Comparison of ENCODE assay signal across 8 cellular contexts in genomic region chr17:21452377-21453143, GRCh38.
A peak's percentile ranks its signal among the peaks of the same experiment; 100 is the strongest.
DNase-seq lines count a peak whose midpoint lies in the region; ATAC-seq and TF ChIP-seq lines count a peak whose summit lies in the region.

No MANE protein-coding gene starts in this region.

- H3K4me3 Mint-ChIP-seq in CD4-positive, CD25-positive, alpha-beta regulatory T cell, result peak overlapping the region in 3 of 4 donors; percentile 44 to 87 (median 68)
- peak overlapping the region; percentile 67 for H3K4me3 Mint-ChIP-seq in activated T-helper 17 cell treated with anti-CD3 and anti-CD28 coated beads, Interleukin-2, amount 50 U/mL, for 72 hours
- H3K4me3 Mint-ChIP-seq in neural progenitor cell, result peak overlapping the region; percentile 80

- H3K36me3 ChIP-seq in CD4-positive, CD25-positive, alpha-beta regulatory T cell (ENCODE audit: control insufficient read depth, insufficient read depth, low read length), result no peaks in the 10 kb centered on the region
- H3K36me3 ChIP-seq in gastroesophageal sphincter (no peaks in the 10 kb centered on the region), neural progenitor cell (no peaks in the 10 kb centered on the region), vagina (no peaks in the 10 kb centered on the region)

- H3K27me3 Mint-ChIP-seq in CD4-positive, CD25-positive, alpha-beta regulatory T cell, result peaks cover 21% of the 10 kb centered on the region
- peaks cover 13% of the 10 kb centered on the region for H3K27me3 Mint-ChIP-seq in activated T-helper 17 cell treated with anti-CD3 and anti-CD28 coated beads, Interleukin-2, amount 50 U/mL, for 72 hours
- H3K27me3 Mint-ChIP-seq in neural progenitor cell (ENCODE audit: insufficient read depth, low read depth), result peaks cover 29% of the 10 kb centered on the region

- TF ChIP-seq POLR2A in gastroesophageal sphincter (IDR thresholded peaks at IDR 0.05) (no peak), vagina (IDR thresholded peaks at IDR 0.05) (no peak)

- no peak for ATAC-seq in CD4-positive, CD25-positive, alpha-beta regulatory T cell (ENCODE audit: low read depth in 2 of 2)
- ATAC-seq in activated T-helper 17 cell treated with anti-CD3 and anti-CD28 coated beads, Interleukin-2, amount 50 U/mL, for 72 hours (replicated peaks), result no peak
- ATAC-seq in gastroesophageal sphincter (peak; percentile 65), GM18909 (IDR thresholded peaks at IDR 0.05; ENCODE audit: poor library complexity, unreplicated experiment) (no peak)

- peak; percentile 29 to 74 (median 62) for TF ChIP-seq CTCF in gastroesophageal sphincter (IDR thresholded peaks at IDR 0.05)
- TF ChIP-seq CTCF in neural progenitor cell (IDR thresholded peaks at IDR 0.05), result peak; percentile 67
- peak in 2 of 3 experiments; percentile 58 to 66 for TF ChIP-seq CTCF in vagina (IDR thresholded peaks at IDR 0.05)

- H3K9me3 ChIP-seq in CD4-positive, CD25-positive, alpha-beta regulatory T cell (ENCODE audit: control insufficient read depth in 2 of 2, low read length in 2 of 2), result no peaks in the 10 kb centered on the region
- H3K9me3 ChIP-seq in gastroesophageal sphincter (no peaks in the 10 kb centered on the region), neural progenitor cell (ENCODE audit: low read depth) (no peaks in the 10 kb centered on the region), vagina (no peaks in the 10 kb centered on the region)

- intact Hi-C loops in vagina (cut with DNase I), result loop anchor here (10.0 kb wide), 1 partner anchor 328 kb away; the partner anchor contains the start of gene DHRS7B

- peaks cover 5% of the 10 kb centered on the region for H3K27me3 ChIP-seq in CD4-positive, CD25-positive, alpha-beta regulatory T cell (ENCODE audit: control insufficient read depth, insufficient read depth, low read length)
- peaks cover 19% of the 10 kb centered on the region for H3K27me3 ChIP-seq in gastroesophageal sphincter
- H3K27me3 ChIP-seq in neural progenitor cell, result peaks cover 63% of the 10 kb centered on the region
- no peaks in the 10 kb centered on the region for H3K27me3 ChIP-seq in vagina

- peaks cover 0 to 19% (median 9%) of the 10 kb centered on the region in 4 donors for H3K4me1 Mint-ChIP-seq in CD4-positive, CD25-positive, alpha-beta regulatory T cell
- peaks cover 11% of the 10 kb centered on the region for H3K4me1 Mint-ChIP-seq in activated T-helper 17 cell treated with anti-CD3 and anti-CD28 coated beads, Interleukin-2, amount 50 U/mL, for 72 hours
- H3K4me1 Mint-ChIP-seq in neural progenitor cell, result peaks cover 17% of the 10 kb centered on the region

- peak overlapping the region; percentile 4 for H2AFZ ChIP-seq in neural progenitor cell (replicated peaks)

- H3K9me3 Mint-ChIP-seq in CD4-positive, CD25-positive, alpha-beta regulatory T cell, result no peaks in the 10 kb centered on the region
- H3K9me3 Mint-ChIP-seq in activated T-helper 17 cell treated with anti-CD3 and anti-CD28 coated beads, Interleukin-2, amount 50 U/mL, for 72 hours, result no peaks in the 10 kb centered on the region
- peaks cover 4% of the 10 kb centered on the region for H3K9me3 Mint-ChIP-seq in neural progenitor cell

- H3K4me3 ChIP-seq in CD4-positive, CD25-positive, alpha-beta regulatory T cell (ENCODE audit: low read depth, low read length), result no peak overlapping the region
- H3K4me3 ChIP-seq in gastroesophageal sphincter (peak overlapping the region in 1 of 2 donors; percentile 41), neural progenitor cell (peak overlapping the region; percentile 1), vagina (peak overlapping the region; percentile 17 to 37)

- H3K79me2 ChIP-seq in neural progenitor cell (ENCODE audit: low read depth), result no peaks in the 10 kb centered on the region

- no peak overlapping the region for H3K27ac Mint-ChIP-seq in CD4-positive, CD25-positive, alpha-beta regulatory T cell
- H3K27ac Mint-ChIP-seq in activated T-helper 17 cell treated with anti-CD3 and anti-CD28 coated beads, Interleukin-2, amount 50 U/mL, for 72 hours, result no peak overlapping the region
- no peak overlapping the region for H3K27ac Mint-ChIP-seq in neural progenitor cell

- peak overlapping the region; percentile 34 for H3K4me2 ChIP-seq in neural progenitor cell

- H3K27ac ChIP-seq in CD4-positive, CD25-positive, alpha-beta regulatory T cell (ENCODE audit: insufficient read depth, low read length, poor library complexity, severe bottlenecking), result no peak overlapping the region
- H3K27ac ChIP-seq in gastroesophageal sphincter (peak overlapping the region in 2 of 4 donors; percentile 10 to 27), neural progenitor cell (no peak overlapping the region), vagina (peak overlapping the region; percentile 24)

- 2 to 9% methylated on average over 17 to 21 of the region's 49 CpGs for WGBS in gastroesophageal sphincter (ENCODE audit: low coverage in 1 of 2), 2 donors

- peak in 2 of 3 donors; percentile 14 to 53 for DNase-seq in CD4-positive, CD25-positive, alpha-beta regulatory T cell
- DNase-seq in M059J (ENCODE audit: low read depth) (peak; percentile 71), neural progenitor cell (ENCODE audit: low spot score) (peak; percentile 57), vagina (ENCODE audit: extremely low spot score in 2 of 2) (peak in 1 of 2 donors; percentile 84), NCI-H2107 (lab: John Stamatoyannopoulos, UW) (no peak)

- H3K9ac ChIP-seq in neural progenitor cell, result no peak overlapping the region

- H4K20me1 ChIP-seq in neural progenitor cell (ENCODE audit: low read depth), result no peaks in the 10 kb centered on the region

- TF ChIP-seq EP300 in gastroesophageal sphincter (IDR thresholded peaks at IDR 0.05), result no peak

- peaks cover 5% of the 10 kb centered on the region for H3F3A ChIP-seq in neural progenitor cell (ENCODE audit: low read depth)

- no peaks in the 10 kb centered on the region for H3K36me3 Mint-ChIP-seq in CD4-positive, CD25-positive, alpha-beta regulatory T cell
- H3K36me3 Mint-ChIP-seq in activated T-helper 17 cell treated with anti-CD3 and anti-CD28 coated beads, Interleukin-2, amount 50 U/mL, for 72 hours (ENCODE audit: low read depth), result no peaks in the 10 kb centered on the region
- H3K36me3 Mint-ChIP-seq in neural progenitor cell, result no peaks in the 10 kb centered on the region

- peaks cover 6% of the 10 kb centered on the region for H3K4me1 ChIP-seq in CD4-positive, CD25-positive, alpha-beta regulatory T cell (ENCODE audit: control insufficient read depth, insufficient read depth, low read length, poor library complexity, severe bottlenecking)
- H3K4me1 ChIP-seq in gastroesophageal sphincter, result peaks cover 0 to 26% (median 15%) of the 10 kb centered on the region in 3 donors
- peaks cover 5% of the 10 kb centered on the region for H3K4me1 ChIP-seq in neural progenitor cell
- H3K4me1 ChIP-seq in vagina, result peaks cover 21% of the 10 kb centered on the region
